ENCODE assay signal across 27 cellular contexts in genomic region chr4:143728171-143728570, GRCh38. TPM values are rescaled to one million over a fixed set of nuclear protein-coding genes. Genes with fewer than 3 reads are reported as not detected.
DNase-seq lines count a peak whose midpoint lies in the region; ATAC-seq, FAIRE-seq and TF ChIP-seq lines count a peak whose summit lies in the region.
"Had no signal": no experiment of that assay in that cellular context is flagged by ENCODE, and none has a peak within 500 bp of the region (broad histone marks: within the 10 kb centered on the region; RNA-seq: fewer than 3 reads in every experiment).

No MANE protein-coding gene starts in this region.

- peak overlapping the region; percentile 42 for H2AFZ ChIP-seq in GM23248
- H2AFZ ChIP-seq: neural progenitor cell had no signal

- peaks cover 17% of the 10 kb centered on the region for H3K4me1 ChIP-seq in GM23248 (ENCODE audit: insufficient read depth)
- H3K4me1 ChIP-seq: HAP-1, neural progenitor cell, psoas muscle had no signal

- no peak for ATAC-seq in activated CD8-positive, alpha-beta T cell treated with anti-CD3 and anti-CD28 coated beads for 36 hours
- ATAC-seq in GM19452 (IDR thresholded peaks at IDR 0.05; ENCODE audit: unreplicated experiment): no peak
- ATAC-seq: activated naive CD8-positive, alpha-beta T cell treated with anti-CD3 and anti-CD28 coated beads, Interleukin-2, amount 50 U/mL, for 24 hours; psoas muscle; WTC11 had no signal

- H3K27me3 ChIP-seq in GM23248 (replicated peaks; ENCODE audit: insufficient read depth) (no peaks in the 10 kb centered on the region), brain microvascular endothelial cell (replicated peaks) (no peaks in the 10 kb centered on the region)
- H3K27me3 ChIP-seq: neural progenitor cell had no signal

- H3K9ac ChIP-seq in GM23248: peak overlapping the region; percentile 22; the same call in 1 of the 2 replicates
- H3K9ac ChIP-seq: neural progenitor cell had no signal

- H3K4me1 Mint-ChIP-seq in activated CD8-positive, alpha-beta T cell treated with anti-CD3 and anti-CD28 coated beads for 36 hours (ENCODE audit: low read depth): no peaks in the 10 kb centered on the region
- H3K4me1 Mint-ChIP-seq: activated naive CD8-positive, alpha-beta T cell treated with anti-CD3 and anti-CD28 coated beads, Interleukin-2, amount 50 U/mL, for 24 hours; neural progenitor cell; WTC11 had no signal

- intact Hi-C loops in activated CD8-positive, alpha-beta T cell treated with anti-CD3 and anti-CD28 coated beads for 36 hours (cut with micrococcal nuclease): no loop called here

- WGBS in GM23248 (ENCODE audit: low coverage in 1 of 2, low lambda C conversion rate in 2 of 2, missing lambda C conversion rate in 2 of 2), 2 experiments: 14 to 21% methylated on average over 3 of the region's 3 CpGs

- POLR2A ChIA-PET in activated CD8-positive, alpha-beta T cell treated with anti-CD3 and anti-CD28 coated beads for 36 hours (lab: Charles Lee): no interaction called here

- FAIRE-seq in GM12892 (lab: Jason Lieb, UNC): no peak
- FAIRE-seq: A204.1, kidney had no signal

- H3K9me3 Mint-ChIP-seq in activated CD8-positive, alpha-beta T cell treated with anti-CD3 and anti-CD28 coated beads for 36 hours: no peaks in the 10 kb centered on the region
- H3K9me3 Mint-ChIP-seq: activated naive CD8-positive, alpha-beta T cell treated with anti-CD3 and anti-CD28 coated beads, Interleukin-2, amount 50 U/mL, for 24 hours; neural progenitor cell; WTC11 had no signal

- no peaks in the 10 kb centered on the region for H4K20me1 ChIP-seq in GM23248 (ENCODE audit: insufficient read depth)

- H3K4me3 ChIP-seq in GM23248 (no peak overlapping the region), brain microvascular endothelial cell (ENCODE audit: low read depth, low read length) (no peak overlapping the region), foreskin fibroblast (ENCODE audit: low read depth in 1 of 2, low read length in 2 of 2) (no peak overlapping the region)
- H3K4me3 ChIP-seq: HAP-1, lung, neural progenitor cell, psoas muscle had no signal

- H3K27ac ChIP-seq in GM23248: peak overlapping the region; percentile 70
- H3K27ac ChIP-seq in brain microvascular endothelial cell: no peak overlapping the region
- H3K27ac ChIP-seq: neural progenitor cell, psoas muscle had no signal

- H3K27me3 Mint-ChIP-seq in activated CD8-positive, alpha-beta T cell treated with anti-CD3 and anti-CD28 coated beads for 36 hours: no peaks in the 10 kb centered on the region
- H3K27me3 Mint-ChIP-seq: activated naive CD8-positive, alpha-beta T cell treated with anti-CD3 and anti-CD28 coated beads, Interleukin-2, amount 50 U/mL, for 24 hours had no signal

- H3K27ac Mint-ChIP-seq in activated CD8-positive, alpha-beta T cell treated with anti-CD3 and anti-CD28 coated beads for 36 hours: no peak overlapping the region
- H3K27ac Mint-ChIP-seq: activated naive CD8-positive, alpha-beta T cell treated with anti-CD3 and anti-CD28 coated beads, Interleukin-2, amount 50 U/mL, for 24 hours; neural progenitor cell; WTC11 had no signal

- DNase-seq in A172 (ENCODE audit: low spot score) (peak; percentile 4), GM23248 (peak; percentile 89), brain microvascular endothelial cell (peak; percentile 85), foreskin fibroblast (peak; percentile 4 to 61), GM12892 (ENCODE audit: insufficient read length) (no peak), NCI-H187 treated with DMSO at 0.1 percent for 48 hours (lab: John Stamatoyannopoulos, UW) (no peak)
- no peak for DNase-seq in activated CD8-positive, alpha-beta T cell treated with anti-CD3 and anti-CD28 coated beads for 36 hours
- DNase-seq: activated CD8-positive, alpha-beta memory T cell treated with anti-CD3 and anti-CD28 coated beads, Interleukin-2, amount 50 U/mL, for 48 hours; activated naive CD8-positive, alpha-beta T cell treated with anti-CD3 and anti-CD28 coated beads, Interleukin-2, amount 50 U/mL, for 24 hours; C1 segment of cervical spinal cord; KG1; kidney; NCI-H1930; NCI-H226; NCI-H774; psoas muscle; stimulated activated CD4-positive, alpha-beta T cell treated with anti-CD3 and anti-CD28 coated beads, Interleukin-4, amount 100 ng/mL, for 24 hours; stimulated activated naive CD4-positive, alpha-beta T cell treated with Interleukin-2 at 50 U/mL for 16 hours; T-helper 9 cell had no signal

- H3K79me2 ChIP-seq in GM23248 (ENCODE audit: insufficient read depth): no peaks in the 10 kb centered on the region

- H3K36me3 ChIP-seq in GM23248 (ENCODE audit: low read depth) (no peaks in the 10 kb centered on the region), brain microvascular endothelial cell (replicated peaks) (no peaks in the 10 kb centered on the region)
- H3K36me3 ChIP-seq: HAP-1, neural progenitor cell had no signal

- no peaks in the 10 kb centered on the region for H3K9me2 ChIP-seq in GM23248 (ENCODE audit: insufficient read depth)

- no peaks in the 10 kb centered on the region for H3K36me3 Mint-ChIP-seq in activated CD8-positive, alpha-beta T cell treated with anti-CD3 and anti-CD28 coated beads for 36 hours (ENCODE audit: low read depth)
- H3K36me3 Mint-ChIP-seq: neural progenitor cell, WTC11 had no signal

- H3K9me3 ChIP-seq in GM23248 (ENCODE audit: low read depth): no peaks in the 10 kb centered on the region
- H3K9me3 ChIP-seq: HAP-1, psoas muscle had no signal

- no peak for TF ChIP-seq CTCF in brain microvascular endothelial cell (IDR thresholded peaks at IDR 0.05; ENCODE audit: low read depth, low read length, missing control alignments)
- no peak for TF ChIP-seq CTCF in foreskin fibroblast (IDR thresholded peaks at IDR 0.05; ENCODE audit: low read depth, low read length)
- no peak for TF ChIP-seq CTCF in activated CD8-positive, alpha-beta T cell treated with anti-CD3 and anti-CD28 coated beads for 36 hours (IDR thresholded peaks at IDR 0.05)

- TF ChIP-seq POLR2A in GM12892 (IDR thresholded peaks at IDR 0.05; ENCODE audit: low read depth, low read length): no peak

- peaks cover 20% of the 10 kb centered on the region for H3F3A ChIP-seq in GM23248 (ENCODE audit: insufficient read depth)

- no peak overlapping the region for H3K4me3 Mint-ChIP-seq in activated CD8-positive, alpha-beta T cell treated with anti-CD3 and anti-CD28 coated beads for 36 hours
- H3K4me3 Mint-ChIP-seq: activated naive CD8-positive, alpha-beta T cell treated with anti-CD3 and anti-CD28 coated beads, Interleukin-2, amount 50 U/mL, for 24 hours; neural progenitor cell; WTC11 had no signal

- CTCF ChIA-PET in activated CD8-positive, alpha-beta T cell treated with anti-CD3 and anti-CD28 coated beads for 36 hours (lab: Charles Lee): no interaction called here

- peak overlapping the region; percentile 22 for H3K4me2 ChIP-seq in GM23248 (ENCODE audit: unreplicated experiment)
- H3K4me2 ChIP-seq: neural progenitor cell had no signal

- in situ Hi-C loops in GM23248 (cut with MboI) (no loop called here), brain microvascular endothelial cell (cut with HindIII; ENCODE audit: low pct_ligation_motif_present, low sequenced_read_pairs) (no loop called here)

RNA-seq across cellular contexts. Expression of gene FREM3, which starts 27.7 kb away (rescaled TPM):
- total RNA-seq in A172 (2014; rRNA removed; shearing (Covaris generic)): not detected in 2 replicates
- not detected in 2 replicates for total RNA-seq in GM23248 (2014; rRNA removed; shearing (Covaris generic))
- polyA plus RNA-seq in GM23248 (2016; fragmentation: Nextera tagmentation; extraction: Ambion mirVana): not detected in 2 replicates
- total RNA-seq in activated CD8-positive, alpha-beta T cell treated with anti-CD3 and anti-CD28 coated beads for 36 hours: not detected
- polyA plus RNA-seq in GM12892 (2012; ENCODE audit: missing spikeins): not detected
- total RNA-seq: cardiac septum, HT1080, psoas muscle had no signal

Comparison
In these comparisons a context has a peak if more than half of its experiments do, and no peak if none do; other contexts are left out.
1. DNase-seq: peak in A172 (single experiment), GM23248 (single experiment), brain microvascular endothelial cell (single experiment) and foreskin fibroblast (2 of 2); none in activated CD8-positive, alpha-beta T cell treated with anti-CD3 and anti-CD28 coated beads for 36 hours (single experiment), GM12892 (single experiment) and NCI-H187 treated with DMSO at 0.1 percent for 48 hours (single experiment).